Comparison of ENCODE assay signal across 14 cellular contexts in the genomic region with DNA sequence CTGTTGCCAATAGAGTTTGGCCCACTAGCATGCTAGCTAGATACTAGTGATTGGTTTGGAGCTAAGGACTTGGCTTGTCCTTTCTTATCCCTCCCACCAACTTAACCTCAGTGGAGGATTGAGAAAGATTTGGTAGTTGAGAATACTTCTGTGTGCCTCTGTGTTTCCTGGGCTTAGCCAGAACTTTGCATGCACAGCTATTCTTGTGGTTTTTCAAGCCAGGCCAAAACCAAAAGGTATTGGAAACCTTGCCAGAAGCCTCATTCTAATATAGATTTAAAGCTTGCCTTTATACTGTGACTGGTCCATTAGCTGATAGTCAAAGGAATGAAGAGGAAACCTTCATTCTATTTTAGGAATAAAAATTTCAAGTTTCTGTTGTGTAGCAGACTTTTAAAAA.
DNase-seq lines count a peak whose midpoint lies in the region; TF ChIP-seq lines count a peak whose summit lies in the region.
"Had no signal": no experiment of that assay in that cellular context is flagged by ENCODE, and none has a peak within 500 bp of the region (broad histone marks: within the 10 kb centered on the region; RNA-seq: fewer than 3 reads in every experiment).

No MANE protein-coding gene starts in this region.

- H3K9me3 ChIP-seq in HUES64 (ENCODE audit: insufficient read depth, low read depth, low read length) (no peaks in the 10 kb centered on the region), adipocyte (ENCODE audit: control insufficient read depth, low read length) (no peaks in the 10 kb centered on the region), left ventricle myocardium inferior (replicated peaks) (no peaks in the 10 kb centered on the region), smooth muscle cell (replicated peaks; ENCODE audit: low read depth) (no peaks in the 10 kb centered on the region)
- H3K9me3 ChIP-seq: neutrophil had no signal

- no peak overlapping the region for H2AFZ ChIP-seq in smooth muscle cell (ENCODE audit: low read depth)

- no peaks in the 10 kb centered on the region for H3K27me3 ChIP-seq in HUES64 (ENCODE audit: insufficient read depth, low read length)
- no peaks in the 10 kb centered on the region for H3K27me3 ChIP-seq in adipocyte (replicated peaks; ENCODE audit: control insufficient read depth, insufficient read depth, low read length)
- H3K27me3 ChIP-seq in left ventricle myocardium inferior (ENCODE audit: low read depth) = no peaks in the 10 kb centered on the region
- H3K27me3 ChIP-seq in smooth muscle cell (ENCODE audit: low read depth) = no peaks in the 10 kb centered on the region
- H3K27me3 ChIP-seq: neutrophil had no signal

- H3K36me3 ChIP-seq in HUES64 (ENCODE audit: insufficient read depth, low read length) (no peaks in the 10 kb centered on the region), adipocyte (ENCODE audit: control insufficient read depth, insufficient read depth, low read length, severe bottlenecking) (no peaks in the 10 kb centered on the region), left ventricle myocardium inferior (no peaks in the 10 kb centered on the region), smooth muscle cell (ENCODE audit: low read depth) (no peaks in the 10 kb centered on the region)
- H3K36me3 ChIP-seq: neutrophil had no signal

- H3K4me3 ChIP-seq in HUES64 (ENCODE audit: low read length) (no peak overlapping the region), adipocyte (ENCODE audit: low read length) (no peak overlapping the region), foreskin fibroblast (ENCODE audit: low read depth in 1 of 2, low read length in 2 of 2) (no peak overlapping the region), left ventricle myocardium inferior (no peak overlapping the region), smooth muscle cell (no peak overlapping the region)

- intact Hi-C loops in left ventricle myocardium inferior (cut with micrococcal nuclease) = no loop called here

- no peaks in the 10 kb centered on the region for H4K20me1 ChIP-seq in smooth muscle cell (ENCODE audit: low read depth)

- H3K27ac ChIP-seq in HUES64 (ENCODE audit: low read depth, low read length) (peak overlapping the region; percentile 25; the same call in 1 of the 2 replicates), left ventricle myocardium inferior (replicated peaks) (no peak overlapping the region), smooth muscle cell (ENCODE audit: low read depth) (no peak overlapping the region)
- H3K27ac ChIP-seq: neutrophil had no signal

- no peaks in the 10 kb centered on the region for H3K79me2 ChIP-seq in smooth muscle cell (ENCODE audit: low read depth)

- H3K4me2 ChIP-seq in smooth muscle cell = no peak overlapping the region

- H3K9ac ChIP-seq in HUES64 (ENCODE audit: low read depth, low read length) (no peak overlapping the region), adipocyte (ENCODE audit: low read length) (no peak overlapping the region), smooth muscle cell (ENCODE audit: low read depth) (no peak overlapping the region)

- no peak for TF ChIP-seq CTCF in foreskin fibroblast (IDR thresholded peaks at IDR 0.05; ENCODE audit: low read depth, low read length)
- TF ChIP-seq CTCF in left ventricle myocardium inferior (IDR thresholded peaks at IDR 0.05; ENCODE audit: borderline replicate concordance) = no peak
- no peak for TF ChIP-seq CTCF in smooth muscle cell (IDR thresholded peaks at IDR 0.05; ENCODE audit: borderline replicate concordance, insufficient read depth, poor library complexity, severe bottlenecking)

- no peaks in the 10 kb centered on the region for H3F3A ChIP-seq in smooth muscle cell (ENCODE audit: low read depth)

- H3K4me1 ChIP-seq in HUES64 (ENCODE audit: insufficient read depth, low read length) (peaks cover 41% of the 10 kb centered on the region), adipocyte (ENCODE audit: control insufficient read depth, insufficient read depth, low read length) (peaks cover 16% of the 10 kb centered on the region), left ventricle myocardium inferior (peaks cover 7% of the 10 kb centered on the region), smooth muscle cell (ENCODE audit: low read depth) (peaks cover 4% of the 10 kb centered on the region)

- DNase-seq in AG20443 (ENCODE audit: low spot score) (peak; percentile 54), adipocyte (ENCODE audit: low read depth) (peak; percentile 52), foreskin fibroblast (peak; percentile 8 to 48), cerebellum (ENCODE audit: low spot score) (no peak), left ventricle myocardium inferior (no peak), smooth muscle cell (lab: John Stamatoyannopoulos, UW; ENCODE audit: unreplicated experiment) (no peak)
- DNase-seq in activated CD4-positive, alpha-beta T cell treated with anti-CD3 and anti-CD28 coated beads, Interleukin-2, amount 50 U/mL, for 48 hours = no peak
- DNase-seq: activated effector memory CD4-positive, alpha-beta T cell treated with anti-CD3 and anti-CD28 coated beads, Interleukin-2, amount 50 U/mL, for 16 hours; effector memory CD4-positive, alpha-beta T cell; MV-4-11; NCI-H2171; stimulated activated naive CD4-positive, alpha-beta T cell had no signal

Comparison
In these comparisons a context has a peak if more than half of its experiments do, and no peak if none do; other contexts are left out.
1. DNase-seq: peak in AG20443 (single experiment), adipocyte (single experiment) and foreskin fibroblast (2 of 2); none in cerebellum (single experiment), activated CD4-positive, alpha-beta T cell treated with anti-CD3 and anti-CD28 coated beads, Interleukin-2, amount 50 U/mL, for 48 hours (0 of 2), left ventricle myocardium inferior (single experiment) and smooth muscle cell (single experiment).